9 cellular contexts compared by ENCODE assay signal in the genomic region with DNA sequence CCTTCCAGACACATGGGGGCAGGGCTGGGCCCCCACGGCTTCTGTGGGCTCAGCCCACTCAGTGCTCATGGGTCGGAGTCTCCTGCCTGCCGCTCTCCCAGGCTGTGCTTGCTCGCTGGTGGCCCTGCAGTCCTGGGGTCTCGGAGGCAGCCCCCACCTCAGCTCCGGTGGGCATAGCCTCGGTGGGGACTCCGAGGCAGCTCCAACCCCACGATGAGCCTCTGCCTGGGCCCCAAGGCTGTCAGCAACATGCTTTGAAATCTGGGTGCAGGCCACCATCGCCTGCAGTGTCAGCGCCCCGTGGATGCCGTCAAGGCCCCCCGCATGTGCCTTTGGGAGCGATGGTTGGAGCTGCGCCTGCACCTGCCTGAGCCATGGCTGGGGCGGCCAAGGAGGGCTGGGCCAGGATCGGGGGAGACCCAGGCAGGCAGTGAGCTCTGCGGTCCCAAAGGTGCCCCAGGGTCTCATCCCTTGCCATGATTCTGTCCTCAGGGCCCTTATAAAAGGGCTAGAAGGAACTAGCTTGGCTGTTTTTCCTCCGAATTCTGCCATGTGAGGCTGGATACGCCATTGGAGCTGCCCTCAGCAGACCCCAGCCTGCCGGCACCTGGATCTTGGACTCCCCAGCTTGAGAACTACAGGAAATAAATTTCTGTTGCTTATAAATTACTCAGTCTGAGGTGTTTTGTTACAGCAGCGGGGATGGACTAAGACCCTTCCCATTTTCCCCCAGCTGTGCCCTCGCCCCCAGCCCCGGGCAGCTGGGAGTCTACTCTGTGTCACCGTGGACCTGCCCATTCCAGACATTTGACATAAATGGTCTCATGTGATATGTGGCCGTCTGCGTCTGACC. TPM values are rescaled to one million over a fixed set of nuclear protein-coding genes. Genes with fewer than 3 reads are reported as not detected.
DNase-seq lines count a peak whose midpoint lies in the region; ATAC-seq and TF ChIP-seq lines count a peak whose summit lies in the region.
"Had no signal": no experiment of that assay in that cellular context is flagged by ENCODE, and none has a peak within 500 bp of the region (broad histone marks: within the 10 kb centered on the region; RNA-seq: fewer than 3 reads in every experiment).

No MANE protein-coding gene starts in this region.

- ATAC-seq in HG03097 (IDR thresholded peaks at IDR 0.05; ENCODE audit: low FRiP score, unreplicated experiment) = no peak

- H3K9me3 ChIP-seq in muscle layer of duodenum (ENCODE audit: control insufficient read depth in 1 of 2, low read length in 2 of 2) (no peaks in the 10 kb centered on the region), Caco-2 (no peaks in the 10 kb centered on the region)

- CTCF ChIA-PET in Caco-2 (lab: Charles Lee) = no interaction called here

- no peaks in the 10 kb centered on the region for H3K36me3 ChIP-seq in muscle layer of duodenum (ENCODE audit: control insufficient read depth in 1 of 2, insufficient read depth in 2 of 2, low read length in 2 of 2)
- no peaks in the 10 kb centered on the region for H3K36me3 ChIP-seq in Caco-2 (ENCODE audit: control insufficient read depth, insufficient read depth, low read length)

- no peaks in the 10 kb centered on the region for H3K36me3 Mint-ChIP-seq in activated naive CD4-positive, alpha-beta T cell treated with anti-CD3 and anti-CD28 coated beads, Interleukin-2, amount 50 U/mL, for 24 hours
- H3K36me3 Mint-ChIP-seq in Caco-2 (ENCODE audit: insufficient read depth, unreplicated experiment) = no peaks in the 10 kb centered on the region

- H3K4me1 Mint-ChIP-seq in activated naive CD4-positive, alpha-beta T cell treated with anti-CD3 and anti-CD28 coated beads, Interleukin-2, amount 50 U/mL, for 24 hours = peaks cover 38% of the 10 kb centered on the region
- H3K4me1 Mint-ChIP-seq in Caco-2 (ENCODE audit: low read depth, unreplicated experiment) = no peaks in the 10 kb centered on the region

- POLR2A ChIA-PET in Caco-2 (lab: Charles Lee) = no interaction called here

- H3K4me1 ChIP-seq in muscle layer of duodenum (ENCODE audit: control insufficient read depth in 1 of 2, insufficient read depth in 2 of 2, low read length in 2 of 2) (peaks cover 0 to 35% of the 10 kb centered on the region in 2 donors), Caco-2 (no peaks in the 10 kb centered on the region)

- no peak overlapping the region for H3K4me3 ChIP-seq in coronary artery
- no peak overlapping the region for H3K4me3 ChIP-seq in muscle layer of duodenum (ENCODE audit: low read depth in 1 of 2, low read length in 2 of 2)
- no peak overlapping the region for H3K4me3 ChIP-seq in Caco-2 (ENCODE audit: low read depth, low read length)
- H3K4me3 ChIP-seq: K562 had no signal

- peak overlapping the region; percentile 70 for H3K4me3 Mint-ChIP-seq in activated naive CD4-positive, alpha-beta T cell treated with anti-CD3 and anti-CD28 coated beads, Interleukin-2, amount 50 U/mL, for 24 hours
- H3K4me3 Mint-ChIP-seq in Caco-2 (ENCODE audit: unreplicated experiment) = no peak overlapping the region

- H3K9me3 Mint-ChIP-seq in activated naive CD4-positive, alpha-beta T cell treated with anti-CD3 and anti-CD28 coated beads, Interleukin-2, amount 50 U/mL, for 24 hours = no peaks in the 10 kb centered on the region
- no peaks in the 10 kb centered on the region for H3K9me3 Mint-ChIP-seq in Caco-2 (ENCODE audit: unreplicated experiment)

- no peak for DNase-seq in activated naive CD4-positive, alpha-beta T cell treated with anti-CD3 and anti-CD28 coated beads, Interleukin-2, amount 50 U/mL, for 16 hours
- DNase-seq in coronary artery (ENCODE audit: low spot score) (peak; percentile 67), MV-4-11 (lab: John Stamatoyannopoulos, UW) (no peak), GM10266 (ENCODE audit: extremely low spot score) (no peak), Caco-2 (no peak)

- peak overlapping the region in 1 of 2 donors; percentile 32 for H3K27ac ChIP-seq in coronary artery
- H3K27ac ChIP-seq in muscle layer of duodenum (ENCODE audit: low read length) = peak overlapping the region; percentile 72

- TF ChIP-seq CTCF in coronary artery (IDR thresholded peaks at IDR 0.05) (no peak), GM10266 (IDR thresholded peaks at IDR 0.05; ENCODE audit: control insufficient read depth, insufficient read depth, low read depth, missing control alignments) (no peak), Caco-2 (IDR thresholded peaks at IDR 0.05; ENCODE audit: insufficient read depth in 1 of 2, low read depth in 1 of 2, low read length in 1 of 2, severe bottlenecking in 1 of 2, unreplicated experiment in 1 of 2) (no peak)

- H3K27ac Mint-ChIP-seq in activated naive CD4-positive, alpha-beta T cell treated with anti-CD3 and anti-CD28 coated beads, Interleukin-2, amount 50 U/mL, for 24 hours = peak overlapping the region; percentile 98
- no peak overlapping the region for H3K27ac Mint-ChIP-seq in Caco-2 (ENCODE audit: unreplicated experiment)

- H3K27me3 ChIP-seq in muscle layer of duodenum (ENCODE audit: low read depth, low read length) (no peaks in the 10 kb centered on the region), Caco-2 (replicated peaks; ENCODE audit: control insufficient read depth, insufficient read depth, low read length) (no peaks in the 10 kb centered on the region)

- intact Hi-C loops in Caco-2 (cut with micrococcal nuclease; ENCODE audit: unreplicated experiment) = no loop called here

- BruUV-seq in Caco-2 (replicated peaks; lab: Mats Ljungman, UMichigan) = no TSS peak

- no peaks in the 10 kb centered on the region for H3K27me3 Mint-ChIP-seq in activated naive CD4-positive, alpha-beta T cell treated with anti-CD3 and anti-CD28 coated beads, Interleukin-2, amount 50 U/mL, for 24 hours
- no peaks in the 10 kb centered on the region for H3K27me3 Mint-ChIP-seq in Caco-2 (ENCODE audit: insufficient read depth, unreplicated experiment)

RNA-seq across cellular contexts. Expression of gene SPON2, which starts 30.4 kb away (rescaled TPM):
- 3.1 and 4.0 TPM in 2 replicates for total RNA-seq in Caco-2 (2022)

RNA-seq across cellular contexts. Expression of gene CTBP1, which starts 46.2 kb away (rescaled TPM):
- 184 TPM in 2 replicates for total RNA-seq in Caco-2 (2022)
